ENCODE assay signal across 1 cellular context in the genomic region with DNA sequence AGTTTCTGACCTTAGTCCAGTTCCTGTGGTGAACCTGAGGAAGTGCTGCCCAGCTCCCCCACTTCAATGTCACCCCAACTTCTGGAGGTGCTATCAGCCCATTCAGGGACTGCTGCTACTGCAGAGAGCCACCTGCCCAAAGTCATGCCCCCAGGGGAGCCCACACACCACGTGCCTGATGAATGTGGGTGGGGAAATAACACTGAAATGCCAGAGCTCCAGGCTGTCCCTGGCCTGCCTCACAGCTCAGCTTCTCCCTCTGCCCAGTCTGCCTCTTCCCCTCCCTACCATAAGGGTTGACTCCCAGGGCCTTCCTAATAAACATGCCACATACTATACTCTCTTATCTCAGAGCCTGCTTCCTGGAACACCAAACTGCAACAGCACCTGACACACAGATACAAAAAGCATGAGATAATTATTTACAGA.
TF ChIP-seq lines count a peak whose summit lies in the region.

No MANE protein-coding gene starts in this region.

TF ChIP-seq in HEK293, 187 proteins besides CTCF, POLR2A, EP300 and RAD21 (continued from another document):
- TF ChIP-seq ELK4 (IDR thresholded peaks at IDR 0.05; ENCODE audit: borderline replicate concordance, low read depth, low read length) = no peak
- TF ChIP-seq, protein P1, sequence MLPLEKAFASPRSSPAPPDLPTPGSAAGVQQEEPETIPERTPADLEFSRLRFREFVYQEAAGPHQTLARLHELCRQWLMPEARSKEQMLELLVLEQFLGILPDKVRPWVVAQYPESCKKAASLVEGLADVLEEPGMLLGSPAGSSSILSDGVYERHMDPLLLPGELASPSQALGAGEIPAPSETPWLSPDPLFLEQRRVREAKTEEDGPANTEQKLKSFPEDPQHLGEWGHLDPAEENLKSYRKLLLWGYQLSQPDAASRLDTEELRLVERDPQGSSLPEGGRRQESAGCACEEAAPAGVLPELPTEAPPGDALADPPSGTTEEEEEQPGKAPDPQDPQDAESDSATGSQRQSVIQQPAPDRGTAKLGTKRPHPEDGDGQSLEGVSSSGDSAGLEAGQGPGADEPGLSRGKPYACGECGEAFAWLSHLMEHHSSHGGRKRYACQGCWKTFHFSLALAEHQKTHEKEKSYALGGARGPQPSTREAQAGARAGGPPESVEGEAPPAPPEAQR (tag by site-specific recombination; IDR thresholded peaks at IDR 0.05) = no peak
- peak; percentile 61; the same call in 1 of the 2 replicates for TF ChIP-seq ZFHX2 (tag by site-specific recombination; conservative IDR thresholded peaks at IDR 0.05)
- TF ChIP-seq ZNF362 (tag by site-specific recombination; IDR thresholded peaks at IDR 0.05) = no peak
